1 cellular context compared by ENCODE assay signal in the genomic region with DNA sequence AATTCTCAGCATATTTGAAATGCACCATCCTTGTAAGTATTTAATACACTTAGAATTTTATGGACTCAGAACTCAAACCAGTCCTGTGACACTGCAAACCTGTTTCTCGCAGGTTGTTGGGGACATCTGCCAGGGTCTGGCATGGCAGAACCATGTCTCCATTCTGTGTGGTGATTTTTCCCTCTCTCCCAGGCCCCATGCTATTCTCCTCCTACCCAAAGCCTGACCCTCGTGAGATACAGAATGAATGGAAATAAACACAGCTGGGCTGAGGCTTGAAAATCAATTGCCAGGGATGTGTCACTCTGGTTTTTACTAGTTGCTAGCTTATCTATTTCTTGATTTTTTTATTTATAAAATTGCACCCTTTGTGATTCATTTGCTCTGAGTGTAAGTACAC.
TF ChIP-seq lines count a peak whose summit lies in the region.

No MANE protein-coding gene starts in this region.

TF ChIP-seq in GM23338, 12 proteins besides CTCF, POLR2A, EP300 and RAD21:
- TF ChIP-seq, protein P1, sequence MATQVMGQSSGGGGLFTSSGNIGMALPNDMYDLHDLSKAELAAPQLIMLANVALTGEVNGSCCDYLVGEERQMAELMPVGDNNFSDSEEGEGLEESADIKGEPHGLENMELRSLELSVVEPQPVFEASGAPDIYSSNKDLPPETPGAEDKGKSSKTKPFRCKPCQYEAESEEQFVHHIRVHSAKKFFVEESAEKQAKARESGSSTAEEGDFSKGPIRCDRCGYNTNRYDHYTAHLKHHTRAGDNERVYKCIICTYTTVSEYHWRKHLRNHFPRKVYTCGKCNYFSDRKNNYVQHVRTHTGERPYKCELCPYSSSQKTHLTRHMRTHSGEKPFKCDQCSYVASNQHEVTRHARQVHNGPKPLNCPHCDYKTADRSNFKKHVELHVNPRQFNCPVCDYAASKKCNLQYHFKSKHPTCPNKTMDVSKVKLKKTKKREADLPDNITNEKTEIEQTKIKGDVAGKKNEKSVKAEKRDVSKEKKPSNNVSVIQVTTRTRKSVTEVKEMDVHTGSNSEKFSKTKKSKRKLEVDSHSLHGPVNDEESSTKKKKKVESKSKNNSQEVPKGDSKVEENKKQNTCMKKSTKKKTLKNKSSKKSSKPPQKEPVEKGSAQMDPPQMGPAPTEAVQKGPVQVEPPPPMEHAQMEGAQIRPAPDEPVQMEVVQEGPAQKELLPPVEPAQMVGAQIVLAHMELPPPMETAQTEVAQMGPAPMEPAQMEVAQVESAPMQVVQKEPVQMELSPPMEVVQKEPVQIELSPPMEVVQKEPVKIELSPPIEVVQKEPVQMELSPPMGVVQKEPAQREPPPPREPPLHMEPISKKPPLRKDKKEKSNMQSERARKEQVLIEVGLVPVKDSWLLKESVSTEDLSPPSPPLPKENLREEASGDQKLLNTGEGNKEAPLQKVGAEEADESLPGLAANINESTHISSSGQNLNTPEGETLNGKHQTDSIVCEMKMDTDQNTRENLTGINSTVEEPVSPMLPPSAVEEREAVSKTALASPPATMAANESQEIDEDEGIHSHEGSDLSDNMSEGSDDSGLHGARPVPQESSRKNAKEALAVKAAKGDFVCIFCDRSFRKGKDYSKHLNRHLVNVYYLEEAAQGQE (IDR thresholded peaks at IDR 0.05; ENCODE audit: unreplicated experiment): no peak
- TF ChIP-seq EZH2phosphoT487 (IDR thresholded peaks at IDR 0.05; ENCODE audit: unreplicated experiment): no peak
- no peak for TF ChIP-seq NANOG (IDR thresholded peaks at IDR 0.05; ENCODE audit: borderline replicate concordance)
- no peak for TF ChIP-seq CREB1 (CRISPR knock-in tag; IDR thresholded peaks at IDR 0.05; ENCODE audit: low read depth)
- TF ChIP-seq ZNF331 (CRISPR knock-in tag; IDR thresholded peaks at IDR 0.05; ENCODE audit: low read depth): no peak
- no peak for TF ChIP-seq POLR2AphosphoS5 (IDR thresholded peaks at IDR 0.05; ENCODE audit: low read depth)
- no peak for TF ChIP-seq STAT1 (IDR thresholded peaks at IDR 0.05; ENCODE audit: unreplicated experiment)
- TF ChIP-seq ZNF114 (CRISPR knock-in tag; IDR thresholded peaks at IDR 0.05): no peak
- TF ChIP-seq JUNB (IDR thresholded peaks at IDR 0.05; ENCODE audit: unreplicated experiment): no peak
- no peak for TF ChIP-seq EZH2 (IDR thresholded peaks at IDR 0.05; ENCODE audit: low read depth, unreplicated experiment)
- TF ChIP-seq, protein P2, sequence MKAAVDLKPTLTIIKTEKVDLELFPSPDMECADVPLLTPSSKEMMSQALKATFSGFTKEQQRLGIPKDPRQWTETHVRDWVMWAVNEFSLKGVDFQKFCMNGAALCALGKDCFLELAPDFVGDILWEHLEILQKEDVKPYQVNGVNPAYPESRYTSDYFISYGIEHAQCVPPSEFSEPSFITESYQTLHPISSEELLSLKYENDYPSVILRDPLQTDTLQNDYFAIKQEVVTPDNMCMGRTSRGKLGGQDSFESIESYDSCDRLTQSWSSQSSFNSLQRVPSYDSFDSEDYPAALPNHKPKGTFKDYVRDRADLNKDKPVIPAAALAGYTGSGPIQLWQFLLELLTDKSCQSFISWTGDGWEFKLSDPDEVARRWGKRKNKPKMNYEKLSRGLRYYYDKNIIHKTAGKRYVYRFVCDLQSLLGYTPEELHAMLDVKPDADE (IDR thresholded peaks at IDR 0.05): no peak
- TF ChIP-seq, protein P3, sequence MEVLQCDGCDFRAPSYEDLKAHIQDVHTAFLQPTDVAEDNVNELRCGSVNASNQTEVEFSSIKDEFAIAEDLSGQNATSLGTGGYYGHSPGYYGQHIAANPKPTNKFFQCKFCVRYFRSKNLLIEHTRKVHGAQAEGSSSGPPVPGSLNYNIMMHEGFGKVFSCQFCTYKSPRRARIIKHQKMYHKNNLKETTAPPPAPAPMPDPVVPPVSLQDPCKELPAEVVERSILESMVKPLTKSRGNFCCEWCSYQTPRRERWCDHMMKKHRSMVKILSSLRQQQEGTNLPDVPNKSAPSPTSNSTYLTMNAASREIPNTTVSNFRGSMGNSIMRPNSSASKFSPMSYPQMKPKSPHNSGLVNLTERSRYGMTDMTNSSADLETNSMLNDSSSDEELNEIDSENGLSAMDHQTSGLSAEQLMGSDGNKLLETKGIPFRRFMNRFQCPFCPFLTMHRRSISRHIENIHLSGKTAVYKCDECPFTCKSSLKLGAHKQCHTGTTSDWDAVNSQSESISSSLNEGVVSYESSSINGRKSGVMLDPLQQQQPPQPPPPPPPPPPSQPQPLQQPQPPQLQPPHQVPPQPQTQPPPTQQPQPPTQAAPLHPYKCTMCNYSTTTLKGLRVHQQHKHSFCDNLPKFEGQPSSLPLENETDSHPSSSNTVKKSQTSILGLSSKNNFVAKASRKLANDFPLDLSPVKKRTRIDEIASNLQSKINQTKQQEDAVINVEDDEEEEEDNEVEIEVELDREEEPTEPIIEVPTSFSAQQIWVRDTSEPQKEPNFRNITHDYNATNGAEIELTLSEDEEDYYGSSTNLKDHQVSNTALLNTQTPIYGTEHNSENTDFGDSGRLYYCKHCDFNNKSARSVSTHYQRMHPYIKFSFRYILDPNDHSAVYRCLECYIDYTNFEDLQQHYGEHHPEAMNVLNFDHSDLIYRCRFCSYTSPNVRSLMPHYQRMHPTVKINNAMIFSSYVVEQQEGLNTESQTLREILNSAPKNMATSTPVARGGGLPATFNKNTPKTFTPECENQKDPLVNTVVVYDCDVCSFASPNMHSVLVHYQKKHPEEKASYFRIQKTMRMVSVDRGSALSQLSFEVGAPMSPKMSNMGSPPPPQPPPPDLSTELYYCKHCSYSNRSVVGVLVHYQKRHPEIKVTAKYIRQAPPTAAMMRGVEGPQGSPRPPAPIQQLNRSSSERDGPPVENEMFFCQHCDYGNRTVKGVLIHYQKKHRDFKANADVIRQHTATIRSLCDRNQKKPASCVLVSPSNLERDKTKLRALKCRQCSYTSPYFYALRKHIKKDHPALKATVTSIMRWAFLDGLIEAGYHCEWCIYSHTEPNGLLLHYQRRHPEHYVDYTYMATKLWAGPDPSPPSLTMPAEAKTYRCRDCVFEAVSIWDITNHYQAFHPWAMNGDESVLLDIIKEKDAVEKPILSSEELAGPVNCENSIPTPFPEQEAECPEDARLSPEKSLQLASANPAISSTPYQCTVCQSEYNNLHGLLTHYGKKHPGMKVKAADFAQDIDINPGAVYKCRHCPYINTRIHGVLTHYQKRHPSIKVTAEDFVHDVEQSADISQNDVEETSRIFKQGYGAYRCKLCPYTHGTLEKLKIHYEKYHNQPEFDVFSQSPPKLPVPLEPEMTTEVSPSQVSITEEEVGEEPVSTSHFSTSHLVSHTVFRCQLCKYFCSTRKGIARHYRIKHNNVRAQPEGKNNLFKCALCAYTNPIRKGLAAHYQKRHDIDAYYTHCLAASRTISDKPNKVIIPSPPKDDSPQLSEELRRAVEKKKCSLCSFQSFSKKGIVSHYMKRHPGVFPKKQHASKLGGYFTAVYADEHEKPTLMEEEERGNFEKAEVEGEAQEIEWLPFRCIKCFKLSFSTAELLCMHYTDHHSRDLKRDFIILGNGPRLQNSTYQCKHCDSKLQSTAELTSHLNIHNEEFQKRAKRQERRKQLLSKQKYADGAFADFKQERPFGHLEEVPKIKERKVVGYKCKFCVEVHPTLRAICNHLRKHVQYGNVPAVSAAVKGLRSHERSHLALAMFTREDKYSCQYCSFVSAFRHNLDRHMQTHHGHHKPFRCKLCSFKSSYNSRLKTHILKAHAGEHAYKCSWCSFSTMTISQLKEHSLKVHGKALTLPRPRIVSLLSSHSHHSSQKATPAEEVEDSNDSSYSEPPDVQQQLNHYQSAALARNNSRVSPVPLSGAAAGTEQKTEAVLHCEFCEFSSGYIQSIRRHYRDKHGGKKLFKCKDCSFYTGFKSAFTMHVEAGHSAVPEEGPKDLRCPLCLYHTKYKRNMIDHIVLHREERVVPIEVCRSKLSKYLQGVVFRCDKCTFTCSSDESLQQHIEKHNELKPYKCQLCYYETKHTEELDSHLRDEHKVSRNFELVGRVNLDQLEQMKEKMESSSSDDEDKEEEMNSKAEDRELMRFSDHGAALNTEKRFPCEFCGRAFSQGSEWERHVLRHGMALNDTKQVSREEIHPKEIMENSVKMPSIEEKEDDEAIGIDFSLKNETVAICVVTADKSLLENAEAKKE (CRISPR knock-in tag; IDR thresholded peaks at IDR 0.05): no peak
